29 cellular contexts compared by ENCODE assay signal in genomic region chr1:31447210-31447609, GRCh38. TPM values are rescaled to one million over a fixed set of nuclear protein-coding genes. Genes with fewer than 3 reads are reported as not detected.
DNase-seq lines count a peak whose midpoint lies in the region; ATAC-seq, FAIRE-seq and TF ChIP-seq lines count a peak whose summit lies in the region.
"Had no signal": no experiment of that assay in that cellular context is flagged by ENCODE, and none has a peak within 500 bp of the region (broad histone marks: within the 10 kb centered on the region; RNA-seq: fewer than 3 reads in every experiment).

No MANE protein-coding gene starts in this region.

- no peaks in the 10 kb centered on the region for H4K20me1 ChIP-seq in HepG2 (ENCODE audit: insufficient read depth, low read length)

- FAIRE-seq in HepG2 (lab: Jason Lieb, UNC) = peak; percentile 47
- FAIRE-seq: A204.1, colon, GM19239 had no signal

- H3K4me1 Mint-ChIP-seq in chondrocyte (ENCODE audit: low read depth) (no peaks in the 10 kb centered on the region), WTC11 (no peaks in the 10 kb centered on the region)
- H3K4me1 Mint-ChIP-seq: activated B cell treated with CpG ODN at 0.5 μM for 24 hours; activated naive CD4-positive, alpha-beta T cell treated with anti-CD3 and anti-CD28 coated beads, Interleukin-2, amount 10 ng/mL, durations not matched to agents 7 days and 5 days; CD8-positive, alpha-beta memory T cell had no signal

- H3K27ac Mint-ChIP-seq in chondrocyte (ENCODE audit: unreplicated experiment) (no peak overlapping the region), WTC11 (no peak overlapping the region)
- H3K27ac Mint-ChIP-seq: activated naive CD4-positive, alpha-beta T cell treated with anti-CD3 and anti-CD28 coated beads, Interleukin-2, amount 10 ng/mL, durations not matched to agents 7 days and 5 days; B cell; CD8-positive, alpha-beta memory T cell; natural killer cell treated with Interleukin-12 subunit alpha and Interleukin-12 subunit beta and Interleukin-15 and Interleukin-18, amount 100 ng/mL, for 72 hours; stimulated activated naive CD8-positive, alpha-beta T cell treated with anti-CD3 and anti-CD28 coated beads, Interleukin-15, Interleukin-2, amounts not matched to agents 100 ng/mL and 50 ng/mL, for 24 hours had no signal

- no TSS peak for BruUV-seq in HepG2 (replicated peaks; lab: Mats Ljungman, UMichigan)

- TF ChIP-seq CTCF in HepG2 (CRISPR knock-in tag; IDR thresholded peaks at IDR 0.05) (peak; percentile 33; the same call in 1 of the 2 replicates), right lobe of liver (IDR thresholded peaks at IDR 0.05) (no peak), brain microvascular endothelial cell (IDR thresholded peaks at IDR 0.05; ENCODE audit: low read depth, low read length, missing control alignments) (peak; percentile 5), chondrocyte (IDR thresholded peaks at IDR 0.05) (no peak), WTC11 (IDR thresholded peaks at IDR 0.05) (no peak)

- TF ChIP-seq POLR2A in HepG2 (IDR thresholded peaks at IDR 0.05; ENCODE audit: insufficient read depth in 1 of 2, low read depth in 2 of 2, low read length in 2 of 2) (no peak), right lobe of liver (IDR thresholded peaks at IDR 0.05) (no peak)

- no peak for TF ChIP-seq RAD21 in HepG2 (CRISPR knock-in tag; IDR thresholded peaks at IDR 0.05)

- in situ Hi-C loops in HepG2 (cut with HindIII; ENCODE audit: extremely low pct_ligation_motif_present, low pct_unique_long_range_greater_than_20kb) = no loop called here
- in situ Hi-C loops in brain microvascular endothelial cell (cut with HindIII; ENCODE audit: low pct_ligation_motif_present, low sequenced_read_pairs) = no loop called here

- no peak for ATAC-seq in HepG2
- no peak for ATAC-seq in right lobe of liver
- ATAC-seq in WTC11 = no peak
- no peak for ATAC-seq in esophagus mucosa
- ATAC-seq: HCT116; mucosa of descending colon; natural killer cell treated with Interleukin-12 subunit alpha and Interleukin-12 subunit beta and Interleukin-15 and Interleukin-18, amount 100 ng/mL, for 72 hours; Right ventricle myocardium inferior had no signal

- H3K4me3 Mint-ChIP-seq in chondrocyte (ENCODE audit: unreplicated experiment) = no peak overlapping the region
- no peak overlapping the region for H3K4me3 Mint-ChIP-seq in WTC11
- H3K4me3 Mint-ChIP-seq: activated B cell treated with CpG ODN at 0.5 μM for 24 hours; activated naive CD4-positive, alpha-beta T cell treated with anti-CD3 and anti-CD28 coated beads, Interleukin-2, amount 10 ng/mL, durations not matched to agents 7 days and 5 days; B cell; CD8-positive, alpha-beta memory T cell; natural killer cell treated with Interleukin-12 subunit alpha and Interleukin-12 subunit beta and Interleukin-15 and Interleukin-18, amount 100 ng/mL, for 72 hours; stimulated activated naive CD8-positive, alpha-beta T cell treated with anti-CD3 and anti-CD28 coated beads, Interleukin-15, Interleukin-2, amounts not matched to agents 100 ng/mL and 50 ng/mL, for 24 hours had no signal

- no peak overlapping the region for H3K9ac ChIP-seq in HepG2 (ENCODE audit: insufficient read depth, low read depth, low read length)

- no peak overlapping the region for H2AFZ ChIP-seq in HepG2 (ENCODE audit: low read length)

- H3K9me3 ChIP-seq in HepG2 (ENCODE audit: low read length) (0 out of 2 replicates have a peak, but pooled peaks cover 5% of the 10 kb centered on the region), right lobe of liver (no peaks in the 10 kb centered on the region)
- H3K9me3 ChIP-seq: breast epithelium had no signal

- H3K9me3 Mint-ChIP-seq in chondrocyte (ENCODE audit: low read depth) (peaks cover 21% of the 10 kb centered on the region), WTC11 (peaks cover 44% of the 10 kb centered on the region)

- H3K36me3 Mint-ChIP-seq in chondrocyte (ENCODE audit: low read depth) (peaks cover 1% of the 10 kb centered on the region), WTC11 (peaks cover 4% of the 10 kb centered on the region)
- H3K36me3 Mint-ChIP-seq: activated naive CD4-positive, alpha-beta T cell treated with anti-CD3 and anti-CD28 coated beads, Interleukin-2, amount 10 ng/mL, durations not matched to agents 7 days and 5 days had no signal

- peak; percentile 56 for DNase-seq in HepG2 (ENCODE audit: low spot score)
- DNase-seq in right lobe of liver = no peak
- peak; percentile 6 for DNase-seq in NCI-H510A treated with DMSO at 0.1 percent for 48 hours (lab: John Stamatoyannopoulos, UW)
- no peak for DNase-seq in brain microvascular endothelial cell
- no peak for DNase-seq in activated CD8-positive, alpha-beta memory T cell treated with anti-CD3 and anti-CD28 coated beads, Interleukin-2, amount 50 U/mL, for 48 hours
- DNase-seq in chondrocyte (ENCODE audit: low spot score) = no peak
- no peak for DNase-seq in WTC11 (ENCODE audit: low spot score)
- DNase-seq: activated B cell treated with CpG ODN at 0.5 μM for 24 hours; activated naive CD4-positive, alpha-beta T cell treated with anti-CD3 and anti-CD28 coated beads, Interleukin-2, amount 10 ng/mL, durations not matched to agents 7 days and 5 days; amniotic stem cell; CD8-positive, alpha-beta memory T cell; effector CD8-positive, alpha-beta T cell; foreskin fibroblast; GDM1; head of caudate nucleus; mucosa of descending colon; NCI-H187 had no signal

- no peak overlapping the region for H3K4me3 ChIP-seq in HepG2 (replicated peaks in 1 of 3; ENCODE audit: insufficient read depth in 1 of 3, low read depth in 2 of 3, low read length in 3 of 3)
- no peak overlapping the region for H3K4me3 ChIP-seq in right lobe of liver
- H3K4me3 ChIP-seq in brain microvascular endothelial cell (ENCODE audit: low read depth, low read length) = no peak overlapping the region
- H3K4me3 ChIP-seq: breast epithelium, lung, mucosa of descending colon, thoracic aorta had no signal

- H3K4me1 ChIP-seq in HepG2 (ENCODE audit: insufficient read depth, low read length) (peaks cover 91% of the 10 kb centered on the region), right lobe of liver (peaks cover 0 to 36% (median 14%) of the 10 kb centered on the region in 4 donors)
- H3K4me1 ChIP-seq: breast epithelium had no signal

- H3K27ac ChIP-seq in HepG2 (ENCODE audit: extremely low read length, insufficient read depth, low read length) = peak overlapping the region; percentile 53
- no peak overlapping the region for H3K27ac ChIP-seq in right lobe of liver
- no peak overlapping the region for H3K27ac ChIP-seq in brain microvascular endothelial cell
- H3K27ac ChIP-seq: breast epithelium, thoracic aorta had no signal

- CTCF ChIA-PET in HepG2 (lab: Yijun Ruan, JAX; ENCODE audit: low intra/inter-chr PET ratio, low total read pairs) = interaction anchor here (0.9 kb wide), 1 partner anchor 101 kb away, joined by 3 read pairs; no protein-coding TSS in a partner anchor
- CTCF ChIA-PET in WTC11 (lab: Charles Lee) = no interaction called here

- H3K36me3 ChIP-seq in HepG2 (replicated peaks in 1 of 2; ENCODE audit: control insufficient read depth in 1 of 2, insufficient read depth in 2 of 2, low read length in 2 of 2) (no peaks in the 10 kb centered on the region), right lobe of liver (no peaks in the 10 kb centered on the region), brain microvascular endothelial cell (replicated peaks) (no peaks in the 10 kb centered on the region)
- H3K36me3 ChIP-seq: breast epithelium, thoracic aorta had no signal

- H3K4me2 ChIP-seq in HepG2 (ENCODE audit: low read depth, low read length) = no peak overlapping the region

- POLR2A ChIA-PET in HepG2 (lab: Yijun Ruan, JAX) (no interaction called here), WTC11 (lab: Charles Lee) (no interaction called here)

- intact Hi-C loops in HepG2 (cut with micrococcal nuclease; ENCODE audit: unreplicated experiment) (loop anchor here (10.0 kb wide), 1 partner anchor 58 kb away; no protein-coding TSS in a partner anchor), right lobe of liver (cut with DNase I) (no loop called here)

- H3K27me3 ChIP-seq in HepG2 (ENCODE audit: control insufficient read depth in 1 of 2, insufficient read depth in 2 of 2, low read length in 2 of 2) = no peaks in the 10 kb centered on the region
- H3K27me3 ChIP-seq in right lobe of liver = no peaks in the 10 kb centered on the region
- no peaks in the 10 kb centered on the region for H3K27me3 ChIP-seq in brain microvascular endothelial cell (replicated peaks)
- H3K27me3 ChIP-seq: breast epithelium had no signal

- no peaks in the 10 kb centered on the region for H3K79me2 ChIP-seq in HepG2 (ENCODE audit: insufficient read depth, low read length)

- 48% methylated on average over 9 of the region's 9 CpGs for WGBS in HepG2 (ENCODE audit: low lambda C conversion rate)
- WGBS in right lobe of liver (ENCODE audit: insufficient coverage, low coverage, low lambda C conversion rate, missing lambda C conversion rate) = 76% methylated on average over 4 of the region's 9 CpGs

- peaks cover 19% of the 10 kb centered on the region for H3K27me3 Mint-ChIP-seq in chondrocyte (ENCODE audit: low read depth)
- peaks cover 7% of the 10 kb centered on the region for H3K27me3 Mint-ChIP-seq in WTC11 (ENCODE audit: low read depth)

- TF ChIP-seq EP300 in HepG2 (IDR thresholded peaks at IDR 0.05; ENCODE audit: low read depth in 2 of 2, low read length in 2 of 2) = peak in 1 of 2 experiments; percentile 45; a peak in 1 of 4 replicates
- TF ChIP-seq EP300 in HepG2 (CRISPR knock-in tag; IDR thresholded peaks at IDR 0.05; ENCODE audit: borderline replicate concordance) = no peak

RNA-seq across cellular contexts. Expression of gene SERINC2, which starts 34.2 kb away (rescaled TPM):
- total RNA-seq in HepG2 (2016; rRNA removed; fragmentation: Illumina TruSeq; extraction: Trizol) = 3.0 and 4.8 TPM in 2 replicates
- 9.1 and 12.6 TPM in 2 replicates for total RNA-seq in HepG2 (2016; cell fraction: cytosol; rRNA removed; fragmentation: Illumina TruSeq; extraction: Trizol; ENCODE audit: low read depth)
- total RNA-seq in HepG2 (2016; cell fraction: insoluble cytoplasmic fraction; rRNA removed; fragmentation: Illumina TruSeq; extraction: Trizol) = 2.2 and 4.5 TPM in 2 replicates
- total RNA-seq in HepG2 (2016; cell fraction: membrane; rRNA removed; fragmentation: Illumina TruSeq; extraction: Trizol) = 12.8 and 17.7 TPM in 2 replicates
- 4.1 and 4.4 TPM in 2 replicates for total RNA-seq in HepG2 (2016; cell fraction: nucleus; rRNA removed; fragmentation: Illumina TruSeq; extraction: Trizol)
- polyA plus RNA-seq in HepG2 (2011; rRNA removed) = 126 and 165 TPM in 2 replicates
- polyA plus RNA-seq in HepG2 (2011; cell fraction: cytosol; rRNA removed) = 143 and 167 TPM in 2 replicates
- polyA plus RNA-seq in HepG2 (2011; cell fraction: nucleus; rRNA removed) = 209 and 229 TPM in 2 replicates
- polyA plus RNA-seq in HepG2 (2012) = 90.5 and 102 TPM in 2 replicates
- 28.9 and 29.6 TPM in 2 replicates for polyA plus RNA-seq in HepG2 (2016; cell fraction: cytosol; fragmentation: Illumina TruSeq; extraction: Trizol; ENCODE audit: low read depth)
- polyA plus RNA-seq in HepG2 (2016; cell fraction: insoluble cytoplasmic fraction; fragmentation: Illumina TruSeq; extraction: Trizol; ENCODE audit: low read depth) = 6.0 and 7.0 TPM in 2 replicates
- 31.1 and 34.7 TPM in 2 replicates for polyA plus RNA-seq in HepG2 (2016; cell fraction: membrane; fragmentation: Illumina TruSeq; extraction: Trizol; ENCODE audit: low read depth)
- 13.8 and 14.5 TPM in 2 replicates for polyA plus RNA-seq in HepG2 (2016; cell fraction: nucleus; fragmentation: Illumina TruSeq; extraction: Trizol; ENCODE audit: insufficient read depth, low read depth)
- polyA minus RNA-seq in HepG2 (2011; rRNA and poly(A)+ RNA removed; ENCODE audit: low replicate concordance) = 18.6 and 182 TPM in 2 replicates
- polyA minus RNA-seq in HepG2 (2011; cell fraction: cytosol; rRNA and poly(A)+ RNA removed) = 50.9 and 52.1 TPM in 2 replicates
- 32.4 and 36.7 TPM in 2 replicates for polyA minus RNA-seq in HepG2 (2011; cell fraction: nucleus; rRNA and poly(A)+ RNA removed)
- total RNA-seq in right lobe of liver = 100 to 1,000 TPM in 3 of 6 experiments, 10 to 100 TPM in 3; 59.7 to 117 (median 86.9) TPM
- total RNA-seq in chondrocyte = 9.1 to 19.8 TPM (median 19.1 TPM) in 3 replicates
- 26.0 to 27.8 TPM (median 27.6 TPM) in 3 replicates for total RNA-seq in WTC11 (2021)
- total RNA-seq in esophagus mucosa = 109 TPM
- polyA plus RNA-seq: CD8-positive, alpha-beta memory T cell had no signal

Comparison
In these comparisons a context has a peak if more than half of its experiments do, and no peak if none do; other contexts are left out.
1. DNase-seq: peak in HepG2 (single experiment) and NCI-H510A treated with DMSO at 0.1 percent for 48 hours (single experiment); none in right lobe of liver (0 of 3), brain microvascular endothelial cell (single experiment), activated CD8-positive, alpha-beta memory T cell treated with anti-CD3 and anti-CD28 coated beads, Interleukin-2, amount 50 U/mL, for 48 hours (single experiment), chondrocyte (single experiment) and WTC11 (single experiment).
2. CTCF ChIP-seq: peak in HepG2 (single experiment) and brain microvascular endothelial cell (single experiment); none in right lobe of liver (0 of 4), chondrocyte (single experiment) and WTC11 (single experiment).
3. Of the 50 proteins assayed by ChIP-seq in both HepG2 and WTC11: peak only in HepG2: CTCF, FOXK1, FOXP4 and MAX; only in WTC11: none; in both: none; in neither: 44; mixed calls (peak in some experiments, not most) for 2.